9 cellular contexts compared by ENCODE assay signal in genomic region chr9:132673355-132673754, GRCh38. TPM values are rescaled to one million over a fixed set of nuclear protein-coding genes. Genes with fewer than 3 reads are reported as not detected.
DNase-seq lines count a peak whose midpoint lies in the region; ATAC-seq and TF ChIP-seq lines count a peak whose summit lies in the region.
"Had no signal": no experiment of that assay in that cellular context is flagged by ENCODE, and none has a peak within 500 bp of the region (broad histone marks: within the 10 kb centered on the region; RNA-seq: fewer than 3 reads in every experiment).

No MANE protein-coding gene starts in this region.

- H3K9ac ChIP-seq in fibroblast of lung (ENCODE audit: insufficient read depth, low read length) = no peak overlapping the region

- no peak for TF ChIP-seq CTCF in Calu3 (IDR thresholded peaks at IDR 0.05; ENCODE audit: unreplicated experiment)
- peak; percentile 40; the same call in 1 of the 2 replicates for TF ChIP-seq CTCF in PC-9 (conservative IDR thresholded peaks at IDR 0.05)
- TF ChIP-seq CTCF in fibroblast of lung (conservative IDR thresholded peaks at IDR 0.05 in 1 of 2, IDR thresholded peaks at IDR 0.05 in 1 of 2; ENCODE audit: low read depth in 1 of 2, low read length in 2 of 2) = peak in 1 of 2 donors; percentile 50

- H3K79me2 ChIP-seq in PC-9 (ENCODE audit: low read depth) = peaks cover 92% of the 10 kb centered on the region
- peaks cover 75% of the 10 kb centered on the region for H3K79me2 ChIP-seq in fibroblast of lung (ENCODE audit: control insufficient read depth, insufficient read depth, low read length)

- H3K27ac ChIP-seq in PC-9 (no peak overlapping the region), fibroblast of lung (ENCODE audit: insufficient read depth, low read length) (no peak overlapping the region), aorta (ENCODE audit: low read depth in 1 of 2, low read length in 2 of 2) (no peak overlapping the region)

- H2AFZ ChIP-seq in PC-9 = no peak overlapping the region
- H2AFZ ChIP-seq in fibroblast of lung (ENCODE audit: low read length) = no peak overlapping the region

- H3K4me3 Mint-ChIP-seq in Calu3 (ENCODE audit: low read depth, unreplicated experiment) = peak overlapping the region; percentile 94

- H3K4me1 Mint-ChIP-seq in Calu3 (ENCODE audit: low read depth, unreplicated experiment) = peaks cover 21% of the 10 kb centered on the region

- H3K27ac Mint-ChIP-seq in Calu3 (ENCODE audit: unreplicated experiment) = peak overlapping the region; percentile 60

- DNase-seq in A172 (ENCODE audit: low spot score) (peak; percentile 35), Calu3 (peak; percentile 8), PC-9 (peak in 1 of 2 experiments; percentile 45), fibroblast of lung (ENCODE audit: low read depth in 2 of 2) (peak; percentile 61 to 68), NCI-H345 (lab: John Stamatoyannopoulos, UW) (no peak), T1000 (lab: John Stamatoyannopoulos, UW) (no peak), aorta (no peak)
- DNase-seq: stimulated activated CD8-positive, alpha-beta memory T cell treated with anti-CD3 and anti-CD28 coated beads, Interleukin-4, amount 100 ng/mL, for 48 hours had no signal

- WGBS in aorta, 2 donors = 26% methylated on average over 6 of the region's 6 CpGs

- H3K36me3 ChIP-seq in PC-9 (ENCODE audit: low read depth) = no peaks in the 10 kb centered on the region; the same call in 1 of the 2 replicates
- H3K36me3 ChIP-seq in fibroblast of lung (ENCODE audit: control insufficient read depth, insufficient read depth, low read length) = peaks cover 5% of the 10 kb centered on the region
- peaks cover 0 to 5% of the 10 kb centered on the region in 2 donors for H3K36me3 ChIP-seq in aorta (ENCODE audit: control insufficient read depth in 1 of 2, insufficient read depth in 2 of 2, low read length in 1 of 2)

- peaks cover 63% of the 10 kb centered on the region for H4K20me1 ChIP-seq in PC-9 (ENCODE audit: insufficient read depth)
- H4K20me1 ChIP-seq in fibroblast of lung (ENCODE audit: control insufficient read depth, extremely low read depth, insufficient read depth, low read length) = no peaks in the 10 kb centered on the region

- H3K9me3 ChIP-seq in PC-9 (ENCODE audit: insufficient read depth, low read depth) = no peaks in the 10 kb centered on the region
- H3K9me3 ChIP-seq in fibroblast of lung (ENCODE audit: control insufficient read depth, insufficient read depth, low read depth, low read length) = no peaks in the 10 kb centered on the region
- no peaks in the 10 kb centered on the region for H3K9me3 ChIP-seq in aorta (ENCODE audit: control insufficient read depth, low read length)

- H3K36me3 Mint-ChIP-seq in Calu3 (ENCODE audit: insufficient read depth, unreplicated experiment) = peaks cover 43% of the 10 kb centered on the region

- H3K4me1 ChIP-seq in PC-9 (replicated peaks; ENCODE audit: insufficient read depth) = peaks cover 25% of the 10 kb centered on the region
- H3K4me1 ChIP-seq in fibroblast of lung (ENCODE audit: control insufficient read depth, extremely low read depth, insufficient read depth, low read length) = no peaks in the 10 kb centered on the region
- H3K4me1 ChIP-seq in aorta (ENCODE audit: control insufficient read depth in 1 of 2, insufficient read depth in 2 of 2, low read length in 2 of 2) = peaks cover 0 to 9% of the 10 kb centered on the region in 2 donors

- H3K27me3 ChIP-seq in PC-9 (ENCODE audit: insufficient read depth, low read depth) (no peaks in the 10 kb centered on the region), fibroblast of lung (ENCODE audit: control insufficient read depth, insufficient read depth, low read length) (no peaks in the 10 kb centered on the region), aorta (ENCODE audit: control insufficient read depth in 1 of 2, insufficient read depth in 2 of 2, low read length in 1 of 2) (no peaks in the 10 kb centered on the region)

- H3K4me3 ChIP-seq in PC-9 (no peak overlapping the region), fibroblast of lung (replicated peaks in 1 of 4; ENCODE audit: control extremely low read depth in 1 of 4, insufficient read depth in 1 of 4, low read depth in 3 of 4, low read length in 4 of 4) (peak overlapping the region in 2 of 4 experiments; percentile 6 to 13), aorta (ENCODE audit: low read length in 2 of 2) (no peak overlapping the region)

- POLR2A ChIA-PET in PC-9 (lab: Charles Lee; ENCODE audit: unreplicated experiment) = no interaction called here

- H3K27me3 Mint-ChIP-seq in Calu3 (ENCODE audit: unreplicated experiment) = no peaks in the 10 kb centered on the region

- H3K9me3 Mint-ChIP-seq in Calu3 (ENCODE audit: low read depth, unreplicated experiment) = no peaks in the 10 kb centered on the region

- peaks cover 12% of the 10 kb centered on the region for H3F3A ChIP-seq in PC-9 (ENCODE audit: insufficient read depth, low read depth)

- BruUV-seq in Calu3 (replicated peaks; lab: Mats Ljungman, UMichigan) (no TSS peak), PC-9 (replicated peaks; lab: Mats Ljungman, UMichigan) (no TSS peak)

- no peak for ATAC-seq in HG03025 (IDR thresholded peaks at IDR 0.05; ENCODE audit: low FRiP score, unreplicated experiment)
- ATAC-seq in aorta (ENCODE audit: low FRiP score) = no peak

- CTCF ChIA-PET in Calu3 (lab: Charles Lee) = no interaction called here
- CTCF ChIA-PET in PC-9 (lab: Charles Lee) = interaction anchor here (0.7 kb wide), 1 partner anchor 1942 kb away, joined by 4 read pairs; no protein-coding TSS in a partner anchor

- H3K9me2 ChIP-seq in PC-9 (ENCODE audit: insufficient read depth) = no peaks in the 10 kb centered on the region

- H3K4me2 ChIP-seq in PC-9 (peak overlapping the region; percentile 5; the same call in 1 of the 2 replicates), fibroblast of lung (ENCODE audit: extremely low read depth, insufficient read depth, low read length) (peak overlapping the region; percentile 56)

- intact Hi-C loops in Calu3 (cut with micrococcal nuclease; ENCODE audit: unreplicated experiment) (loop anchor here (2.0 kb wide), 1 partner anchor 125 kb away; no protein-coding TSS in a partner anchor), PC-9 (cut with micrococcal nuclease; ENCODE audit: unreplicated experiment) (no loop called here), aorta (cut with DNase I) (no loop called here)

RNA-seq across cellular contexts. Expression of gene GTF3C4, which starts 3.1 kb away (rescaled TPM):
- 29.5 and 30.8 TPM in 2 replicates for total RNA-seq in A172 (2014; rRNA removed; shearing (Covaris generic))
- total RNA-seq in Calu3 (2022) = 15.9 and 16.1 TPM in 2 replicates
- total RNA-seq in PC-9 (2021) = 24.7 and 26.9 TPM in 2 replicates
- total RNA-seq in fibroblast of lung = 10.8 and 11.4 TPM in 2 replicates
- polyA plus RNA-seq in fibroblast of lung = 6.8 and 7.0 TPM in 2 replicates
- polyA plus RNA-seq in fibroblast of lung (2012) = 9.5 and 10.4 TPM in 2 replicates
- polyA minus RNA-seq in fibroblast of lung (ENCODE audit: low replicate concordance) = 16.2 and 21.7 TPM in 2 replicates
- 10 to 100 TPM in 1 of 2 donors, 1 to 10 TPM in 1; 8.2 to 12.1 TPM for total RNA-seq in aorta
- 1 to 10 TPM; 2.5 to 3.3 TPM for polyA plus RNA-seq in aorta

RNA-seq across cellular contexts. Expression of gene DDX31, which starts 3.6 kb away (rescaled TPM):
- total RNA-seq in A172 (2014; rRNA removed; shearing (Covaris generic)) = 9.3 and 11.3 TPM in 2 replicates
- 18.4 and 20.1 TPM in 2 replicates for total RNA-seq in Calu3 (2022)
- 19.2 and 21.5 TPM in 2 replicates for total RNA-seq in PC-9 (2021)
- total RNA-seq in fibroblast of lung = 9.5 and 10.1 TPM in 2 replicates
- 10.8 and 13.1 TPM in 2 replicates for polyA plus RNA-seq in fibroblast of lung
- 7.3 and 10.7 TPM in 2 replicates for polyA plus RNA-seq in fibroblast of lung (2012)
- polyA minus RNA-seq in fibroblast of lung (ENCODE audit: low replicate concordance) = 8.1 and 9.2 TPM in 2 replicates
- total RNA-seq in aorta = 10 to 100 TPM in 1 of 2 donors, 1 to 10 TPM in 1; 7.8 to 13.3 TPM
- 10 to 100 TPM in 1 of 2 donors, 1 to 10 TPM in 1; 2.8 to 14.1 TPM for polyA plus RNA-seq in aorta

Comparison
In these comparisons a context has a peak if more than half of its experiments do, and no peak if none do; other contexts are left out.
1. DNase-seq: peak in A172 (single experiment), Calu3 (single experiment) and fibroblast of lung (2 of 2); none in NCI-H345 (single experiment), T1000 (single experiment) and aorta (0 of 2).